Comparison of ENCODE assay signal across 8 cellular contexts in the genomic region with DNA sequence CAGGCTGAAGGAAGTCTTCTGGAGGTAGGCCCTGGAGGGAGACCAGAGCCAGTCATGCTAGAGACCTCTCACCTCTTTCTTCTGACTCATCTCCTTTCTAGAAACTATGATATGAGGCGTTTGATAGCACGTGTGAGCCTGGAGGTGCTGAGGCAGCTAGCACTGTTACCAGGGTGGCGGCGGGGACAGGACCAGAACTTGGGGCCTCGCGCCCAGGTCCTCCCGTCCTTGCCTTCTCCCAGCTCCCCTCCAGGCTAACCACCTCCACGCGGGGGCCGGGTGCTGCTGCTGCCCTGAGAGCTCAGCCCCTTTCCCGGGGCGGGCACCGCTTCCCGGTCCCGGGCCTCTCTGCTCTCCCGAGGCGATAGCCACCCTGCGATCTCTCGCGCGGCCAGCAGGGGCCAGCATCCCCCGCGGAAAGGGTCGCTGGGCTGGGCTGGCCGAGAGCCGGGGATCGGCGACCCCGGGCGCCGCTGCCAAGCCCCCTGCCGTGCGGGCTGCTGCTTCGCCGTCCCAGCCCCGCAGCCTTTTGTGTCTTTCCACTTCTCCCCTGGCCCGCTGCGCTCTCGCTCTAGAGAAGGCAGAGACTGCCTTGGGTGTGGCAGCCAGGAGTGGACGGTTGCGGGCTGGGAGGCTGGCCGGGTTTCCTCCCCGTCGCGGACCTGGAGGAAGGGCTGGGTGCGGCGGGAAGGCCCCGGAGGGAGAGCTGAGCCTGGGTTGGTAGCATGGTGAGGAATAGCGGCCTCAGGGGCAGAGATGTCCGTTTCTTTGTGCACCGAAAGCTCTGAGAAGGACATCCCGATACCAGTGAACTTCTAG. TPM values are rescaled to one million over a fixed set of nuclear protein-coding genes. Genes with fewer than 3 reads are reported as not detected.
DNase-seq lines count a peak whose midpoint lies in the region; ATAC-seq and TF ChIP-seq lines count a peak whose summit lies in the region.

No MANE protein-coding gene starts in this region.

- no peak; a peak in 1 of 4 replicates for TF ChIP-seq EP300 in SK-N-SH (IDR thresholded peaks at IDR 0.05; ENCODE audit: borderline replicate concordance in 1 of 2, low read depth in 1 of 2, low read length in 1 of 2)

- peak; percentile 83 for TF ChIP-seq CTCF in SK-N-SH (IDR thresholded peaks at IDR 0.05)
- TF ChIP-seq CTCF in glutamatergic neuron (IDR thresholded peaks at IDR 0.05; ENCODE audit: partially characterized antibody, unreplicated experiment), result peak; percentile 98
- peak; percentile 78 for TF ChIP-seq CTCF in osteoblast (IDR thresholded peaks at IDR 0.05; ENCODE audit: extremely low read depth, low read depth, low read length)

- peak overlapping the region; percentile 58 to 67 for H3K4me3 ChIP-seq in SK-N-SH (ENCODE audit: low read depth in 2 of 2, low read length in 1 of 2)
- H3K4me3 ChIP-seq in osteoblast (ENCODE audit: insufficient read depth, low read length), result peak overlapping the region; percentile 79
- H3K4me3 ChIP-seq in thymus (ENCODE audit: low read length), result peak overlapping the region; percentile 57

- no peaks in the 10 kb centered on the region for H3K9me3 ChIP-seq in ES-I3 (ENCODE audit: control insufficient read depth, insufficient read depth, low read length)
- H3K9me3 ChIP-seq in SK-N-SH, result no peaks in the 10 kb centered on the region
- no peaks in the 10 kb centered on the region for H3K9me3 ChIP-seq in osteoblast (ENCODE audit: low read depth, low read length)
- no peaks in the 10 kb centered on the region for H3K9me3 ChIP-seq in thymus (ENCODE audit: control insufficient read depth)

- no peak overlapping the region for H3K27ac Mint-ChIP-seq in activated naive CD4-positive, alpha-beta T cell treated with anti-CD3 and anti-CD28 coated beads, Interleukin-2, amount 50 U/mL, for 72 hours
- peak overlapping the region; percentile 38 for H3K27ac Mint-ChIP-seq in glutamatergic neuron (ENCODE audit: unreplicated experiment)

- H3K27ac ChIP-seq in SK-N-SH (ENCODE audit: low read depth in 2 of 2, low read length in 1 of 2), result peak overlapping the region; percentile 32 to 63; a peak in 2 of 4 replicates
- H3K27ac ChIP-seq in osteoblast (ENCODE audit: low read depth, low read length), result peak overlapping the region; percentile 56
- H3K27ac ChIP-seq in thymus (ENCODE audit: low read depth), result peak overlapping the region; percentile 65

- H3K9me3 Mint-ChIP-seq in activated naive CD4-positive, alpha-beta T cell treated with anti-CD3 and anti-CD28 coated beads, Interleukin-2, amount 50 U/mL, for 72 hours, result no peaks in the 10 kb centered on the region
- H3K9me3 Mint-ChIP-seq in glutamatergic neuron (ENCODE audit: unreplicated experiment), result peaks cover 6% of the 10 kb centered on the region

- peak overlapping the region; percentile 70 for H3K9ac ChIP-seq in ES-I3 (ENCODE audit: low read depth, low read length)
- H3K9ac ChIP-seq in SK-N-SH, result peak overlapping the region; percentile 75

- H3K79me2 ChIP-seq in SK-N-SH (ENCODE audit: insufficient read depth), result no peaks in the 10 kb centered on the region
- H3K79me2 ChIP-seq in osteoblast (ENCODE audit: insufficient read depth, low read length), result no peaks in the 10 kb centered on the region

- no peaks in the 10 kb centered on the region for H3K9me2 ChIP-seq in SK-N-SH

- POLR2A ChIA-PET in SK-N-SH (lab: Yijun Ruan, JAX), result interaction anchor here (0.7 to 1.8 kb wide), 2 partner anchors 49 to 318 kb away, joined by 4 read pairs; a partner anchor contains a TSS

- H3F3A ChIP-seq in SK-N-SH (replicated peaks; ENCODE audit: insufficient read depth), result no peaks in the 10 kb centered on the region

- peak overlapping the region; percentile 63 for H3K4me3 Mint-ChIP-seq in glutamatergic neuron (ENCODE audit: unreplicated experiment)

- DNase-seq in KBM-7 (peak; percentile 88), SK-N-SH (peak; percentile 95), glutamatergic neuron (peak; percentile 94), osteoblast (ENCODE audit: insufficient read length, low spot score, missing footprints) (peak; percentile 96)
- peak; percentile 70 to 85 for DNase-seq in activated naive CD4-positive, alpha-beta T cell treated with anti-CD3 and anti-CD28 coated beads, Interleukin-2, amount 50 U/mL, for 72 hours (ENCODE audit: low spot score in 2 of 2)

- peak overlapping the region; percentile 79 for H3K4me2 ChIP-seq in SK-N-SH
- H3K4me2 ChIP-seq in osteoblast (ENCODE audit: insufficient read depth, low read length), result peak overlapping the region; percentile 83

- peak; percentile 94 for TF ChIP-seq RAD21 in SK-N-SH (IDR thresholded peaks at IDR 0.05; ENCODE audit: low read length)

- in situ Hi-C loops in KBM-7 (cut with MboI; ENCODE audit: low pct_unique_long_range_greater_than_20kb, low sequenced_read_pairs), result loop anchor here (25.0 kb wide), 1 partner anchor 305 kb away; no protein-coding TSS in a partner anchor

- ATAC-seq in GM21737 (IDR thresholded peaks at IDR 0.05; ENCODE audit: unreplicated experiment), result peak; percentile 81
- ATAC-seq in activated naive CD4-positive, alpha-beta T cell treated with anti-CD3 and anti-CD28 coated beads, Interleukin-2, amount 50 U/mL, for 72 hours, result peak; percentile 87 to 94

- H3K4me1 ChIP-seq in ES-I3 (ENCODE audit: insufficient read depth, low read length) (peaks cover 8% of the 10 kb centered on the region; the same call in 1 of the 2 replicates), SK-N-SH (ENCODE audit: control insufficient read depth in 1 of 2, insufficient read depth in 2 of 2, low read depth in 1 of 2, low read length in 1 of 2) (peaks cover 0 to 12% of the 10 kb centered on the region in 2 experiments; a peak in 1 of 4 replicates), osteoblast (ENCODE audit: insufficient read depth, low read length) (peaks cover 14% of the 10 kb centered on the region), thymus (ENCODE audit: control insufficient read depth, insufficient read depth, low read length) (peaks cover 3% of the 10 kb centered on the region)

- CTCF ChIA-PET in SK-N-SH (lab: Yijun Ruan, JAX), result interaction anchor here (0.6 to 14.0 kb wide), 81 partner anchors 9 to 1172 kb away, joined by 3 to 304 read pairs (median 4); a partner anchor contains a TSS

- H3K27me3 ChIP-seq in SK-N-SH (ENCODE audit: insufficient read depth) (no peaks in the 10 kb centered on the region), osteoblast (ENCODE audit: insufficient read depth, low read length) (no peaks in the 10 kb centered on the region), thymus (ENCODE audit: control insufficient read depth, insufficient read depth) (no peaks in the 10 kb centered on the region)

- no peaks in the 10 kb centered on the region for H3K36me3 Mint-ChIP-seq in activated naive CD4-positive, alpha-beta T cell treated with anti-CD3 and anti-CD28 coated beads, Interleukin-2, amount 50 U/mL, for 72 hours
- no peaks in the 10 kb centered on the region for H3K36me3 Mint-ChIP-seq in glutamatergic neuron (ENCODE audit: unreplicated experiment)

- H3K4me1 Mint-ChIP-seq in glutamatergic neuron (ENCODE audit: low read depth, unreplicated experiment), result peaks cover 13% of the 10 kb centered on the region

- H3K36me3 ChIP-seq in ES-I3 (ENCODE audit: insufficient read depth, low read length) (no peaks in the 10 kb centered on the region), SK-N-SH (replicated peaks in 1 of 2; ENCODE audit: control insufficient read depth in 1 of 2, insufficient read depth in 2 of 2, low read length in 1 of 2) (no peaks in the 10 kb centered on the region), osteoblast (ENCODE audit: insufficient read depth, low read length) (no peaks in the 10 kb centered on the region), thymus (ENCODE audit: control insufficient read depth, insufficient read depth) (no peaks in the 10 kb centered on the region)

- H3K27me3 Mint-ChIP-seq in glutamatergic neuron (ENCODE audit: unreplicated experiment), result no peaks in the 10 kb centered on the region

- H4K20me1 ChIP-seq in SK-N-SH (ENCODE audit: insufficient read depth) (no peaks in the 10 kb centered on the region), osteoblast (ENCODE audit: insufficient read depth, low read length) (no peaks in the 10 kb centered on the region)

- H2AFZ ChIP-seq in SK-N-SH (ENCODE audit: low read depth) (peak overlapping the region; percentile 96), osteoblast (ENCODE audit: low read length) (peak overlapping the region; percentile 91)

- WGBS in SK-N-SH (ENCODE audit: low lambda C conversion rate), result 14% methylated on average over 30 of the region's 52 CpGs
- WGBS in thymus, result 10% methylated on average over 52 of the region's 52 CpGs

TF ChIP-seq in SK-N-SH, 30 proteins besides CTCF, POLR2A, EP300 and RAD21 (continues in another document):
- TF ChIP-seq FOXJ3 (CRISPR knock-in tag; IDR thresholded peaks at IDR 0.05) (no peak), MEF2A (IDR thresholded peaks at IDR 0.05; ENCODE audit: borderline replicate concordance, low read depth) (no peak), FOSL2 (IDR thresholded peaks at IDR 0.05; ENCODE audit: borderline replicate concordance, low read depth) (no peak), RXRA (IDR thresholded peaks at IDR 0.05; ENCODE audit: borderline replicate concordance, low read depth) (peak; percentile 49; the same call in 1 of the 2 replicates), GABPA (IDR thresholded peaks at IDR 0.05; ENCODE audit: low read depth) (no peak), RCOR1 (IDR thresholded peaks at IDR 0.05; ENCODE audit: low read length) (no peak)
- TF ChIP-seq, protein P1, sequence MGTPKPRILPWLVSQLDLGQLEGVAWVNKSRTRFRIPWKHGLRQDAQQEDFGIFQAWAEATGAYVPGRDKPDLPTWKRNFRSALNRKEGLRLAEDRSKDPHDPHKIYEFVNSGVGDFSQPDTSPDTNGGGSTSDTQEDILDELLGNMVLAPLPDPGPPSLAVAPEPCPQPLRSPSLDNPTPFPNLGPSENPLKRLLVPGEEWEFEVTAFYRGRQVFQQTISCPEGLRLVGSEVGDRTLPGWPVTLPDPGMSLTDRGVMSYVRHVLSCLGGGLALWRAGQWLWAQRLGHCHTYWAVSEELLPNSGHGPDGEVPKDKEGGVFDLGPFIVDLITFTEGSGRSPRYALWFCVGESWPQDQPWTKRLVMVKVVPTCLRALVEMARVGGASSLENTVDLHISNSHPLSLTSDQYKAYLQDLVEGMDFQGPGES (IDR thresholded peaks at IDR 0.05; ENCODE audit: low read depth, low read length), result no peak

RNA-seq across cellular contexts. Expression of a gene that starts 49.1 kb away (rescaled TPM):
- polyA plus RNA-seq in SK-N-SH (2012; rRNA removed), result 5.5 and 8.6 TPM in 2 replicates
- polyA plus RNA-seq in SK-N-SH (2012; cell fraction: cytosol; rRNA removed), result 8.2 and 9.5 TPM in 2 replicates
- polyA plus RNA-seq in SK-N-SH (2012; cell fraction: nucleus; rRNA removed), result 3.7 and 8.5 TPM in 2 replicates
- total RNA-seq in activated naive CD4-positive, alpha-beta T cell treated with anti-CD3 and anti-CD28 coated beads, Interleukin-2, amount 50 U/mL, for 72 hours, result not detected
- 0.91 TPM for total RNA-seq in glutamatergic neuron (ENCODE audit: unreplicated experiment)
- total RNA-seq in osteoblast, result 2.9 and 3.3 TPM in 2 replicates
- 1.9 TPM for polyA plus RNA-seq in thymus

Comparison
In these comparisons a context has a peak if more than half of its experiments do, and no peak if none do; other contexts are left out.
1. Peak in every context shown above with its lines: DNase-seq, ATAC-seq, H3K4me3 ChIP-seq and H3K27ac ChIP-seq.